1 cellular context compared by ENCODE assay signal in the genomic region with DNA sequence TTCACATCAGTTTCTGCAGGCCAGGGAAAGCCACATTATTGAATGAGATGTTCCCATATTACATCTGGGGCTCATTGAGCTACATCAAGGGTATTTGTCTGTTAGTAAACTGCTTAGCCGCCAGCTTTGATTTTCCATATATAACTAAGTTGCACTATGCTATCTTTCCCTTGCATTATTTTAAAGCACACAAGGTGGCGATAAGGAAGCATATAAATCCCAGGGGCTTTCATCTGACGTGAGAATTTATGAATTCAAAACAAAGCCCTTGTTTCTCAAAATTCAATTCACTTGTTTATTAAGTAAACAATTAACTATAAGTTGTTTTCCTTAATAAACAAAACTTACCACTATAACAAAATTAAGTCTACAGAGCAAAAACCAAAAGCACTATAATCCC.
TF ChIP-seq lines count a peak whose summit lies in the region.

No MANE protein-coding gene starts in this region.

TF ChIP-seq in GM23338, 12 proteins besides CTCF, POLR2A, EP300 and RAD21 (continued from another document):
- TF ChIP-seq, protein P1, sequence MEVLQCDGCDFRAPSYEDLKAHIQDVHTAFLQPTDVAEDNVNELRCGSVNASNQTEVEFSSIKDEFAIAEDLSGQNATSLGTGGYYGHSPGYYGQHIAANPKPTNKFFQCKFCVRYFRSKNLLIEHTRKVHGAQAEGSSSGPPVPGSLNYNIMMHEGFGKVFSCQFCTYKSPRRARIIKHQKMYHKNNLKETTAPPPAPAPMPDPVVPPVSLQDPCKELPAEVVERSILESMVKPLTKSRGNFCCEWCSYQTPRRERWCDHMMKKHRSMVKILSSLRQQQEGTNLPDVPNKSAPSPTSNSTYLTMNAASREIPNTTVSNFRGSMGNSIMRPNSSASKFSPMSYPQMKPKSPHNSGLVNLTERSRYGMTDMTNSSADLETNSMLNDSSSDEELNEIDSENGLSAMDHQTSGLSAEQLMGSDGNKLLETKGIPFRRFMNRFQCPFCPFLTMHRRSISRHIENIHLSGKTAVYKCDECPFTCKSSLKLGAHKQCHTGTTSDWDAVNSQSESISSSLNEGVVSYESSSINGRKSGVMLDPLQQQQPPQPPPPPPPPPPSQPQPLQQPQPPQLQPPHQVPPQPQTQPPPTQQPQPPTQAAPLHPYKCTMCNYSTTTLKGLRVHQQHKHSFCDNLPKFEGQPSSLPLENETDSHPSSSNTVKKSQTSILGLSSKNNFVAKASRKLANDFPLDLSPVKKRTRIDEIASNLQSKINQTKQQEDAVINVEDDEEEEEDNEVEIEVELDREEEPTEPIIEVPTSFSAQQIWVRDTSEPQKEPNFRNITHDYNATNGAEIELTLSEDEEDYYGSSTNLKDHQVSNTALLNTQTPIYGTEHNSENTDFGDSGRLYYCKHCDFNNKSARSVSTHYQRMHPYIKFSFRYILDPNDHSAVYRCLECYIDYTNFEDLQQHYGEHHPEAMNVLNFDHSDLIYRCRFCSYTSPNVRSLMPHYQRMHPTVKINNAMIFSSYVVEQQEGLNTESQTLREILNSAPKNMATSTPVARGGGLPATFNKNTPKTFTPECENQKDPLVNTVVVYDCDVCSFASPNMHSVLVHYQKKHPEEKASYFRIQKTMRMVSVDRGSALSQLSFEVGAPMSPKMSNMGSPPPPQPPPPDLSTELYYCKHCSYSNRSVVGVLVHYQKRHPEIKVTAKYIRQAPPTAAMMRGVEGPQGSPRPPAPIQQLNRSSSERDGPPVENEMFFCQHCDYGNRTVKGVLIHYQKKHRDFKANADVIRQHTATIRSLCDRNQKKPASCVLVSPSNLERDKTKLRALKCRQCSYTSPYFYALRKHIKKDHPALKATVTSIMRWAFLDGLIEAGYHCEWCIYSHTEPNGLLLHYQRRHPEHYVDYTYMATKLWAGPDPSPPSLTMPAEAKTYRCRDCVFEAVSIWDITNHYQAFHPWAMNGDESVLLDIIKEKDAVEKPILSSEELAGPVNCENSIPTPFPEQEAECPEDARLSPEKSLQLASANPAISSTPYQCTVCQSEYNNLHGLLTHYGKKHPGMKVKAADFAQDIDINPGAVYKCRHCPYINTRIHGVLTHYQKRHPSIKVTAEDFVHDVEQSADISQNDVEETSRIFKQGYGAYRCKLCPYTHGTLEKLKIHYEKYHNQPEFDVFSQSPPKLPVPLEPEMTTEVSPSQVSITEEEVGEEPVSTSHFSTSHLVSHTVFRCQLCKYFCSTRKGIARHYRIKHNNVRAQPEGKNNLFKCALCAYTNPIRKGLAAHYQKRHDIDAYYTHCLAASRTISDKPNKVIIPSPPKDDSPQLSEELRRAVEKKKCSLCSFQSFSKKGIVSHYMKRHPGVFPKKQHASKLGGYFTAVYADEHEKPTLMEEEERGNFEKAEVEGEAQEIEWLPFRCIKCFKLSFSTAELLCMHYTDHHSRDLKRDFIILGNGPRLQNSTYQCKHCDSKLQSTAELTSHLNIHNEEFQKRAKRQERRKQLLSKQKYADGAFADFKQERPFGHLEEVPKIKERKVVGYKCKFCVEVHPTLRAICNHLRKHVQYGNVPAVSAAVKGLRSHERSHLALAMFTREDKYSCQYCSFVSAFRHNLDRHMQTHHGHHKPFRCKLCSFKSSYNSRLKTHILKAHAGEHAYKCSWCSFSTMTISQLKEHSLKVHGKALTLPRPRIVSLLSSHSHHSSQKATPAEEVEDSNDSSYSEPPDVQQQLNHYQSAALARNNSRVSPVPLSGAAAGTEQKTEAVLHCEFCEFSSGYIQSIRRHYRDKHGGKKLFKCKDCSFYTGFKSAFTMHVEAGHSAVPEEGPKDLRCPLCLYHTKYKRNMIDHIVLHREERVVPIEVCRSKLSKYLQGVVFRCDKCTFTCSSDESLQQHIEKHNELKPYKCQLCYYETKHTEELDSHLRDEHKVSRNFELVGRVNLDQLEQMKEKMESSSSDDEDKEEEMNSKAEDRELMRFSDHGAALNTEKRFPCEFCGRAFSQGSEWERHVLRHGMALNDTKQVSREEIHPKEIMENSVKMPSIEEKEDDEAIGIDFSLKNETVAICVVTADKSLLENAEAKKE (CRISPR knock-in tag; IDR thresholded peaks at IDR 0.05) = no peak
- TF ChIP-seq POLR2AphosphoS5 (IDR thresholded peaks at IDR 0.05; ENCODE audit: low read depth) = no peak
- no peak for TF ChIP-seq EZH2 (IDR thresholded peaks at IDR 0.05; ENCODE audit: low read depth, unreplicated experiment)
- no peak for TF ChIP-seq NANOG (IDR thresholded peaks at IDR 0.05; ENCODE audit: borderline replicate concordance)
- no peak for TF ChIP-seq STAT1 (IDR thresholded peaks at IDR 0.05; ENCODE audit: unreplicated experiment)
- TF ChIP-seq JUNB (IDR thresholded peaks at IDR 0.05; ENCODE audit: unreplicated experiment) = no peak
- TF ChIP-seq EZH2phosphoT487 (IDR thresholded peaks at IDR 0.05; ENCODE audit: unreplicated experiment) = no peak
TF ChIP-seq in GM23338: peak in this region for 0.
